Comparison of ENCODE assay signal across 8 cellular contexts in the genomic region with DNA sequence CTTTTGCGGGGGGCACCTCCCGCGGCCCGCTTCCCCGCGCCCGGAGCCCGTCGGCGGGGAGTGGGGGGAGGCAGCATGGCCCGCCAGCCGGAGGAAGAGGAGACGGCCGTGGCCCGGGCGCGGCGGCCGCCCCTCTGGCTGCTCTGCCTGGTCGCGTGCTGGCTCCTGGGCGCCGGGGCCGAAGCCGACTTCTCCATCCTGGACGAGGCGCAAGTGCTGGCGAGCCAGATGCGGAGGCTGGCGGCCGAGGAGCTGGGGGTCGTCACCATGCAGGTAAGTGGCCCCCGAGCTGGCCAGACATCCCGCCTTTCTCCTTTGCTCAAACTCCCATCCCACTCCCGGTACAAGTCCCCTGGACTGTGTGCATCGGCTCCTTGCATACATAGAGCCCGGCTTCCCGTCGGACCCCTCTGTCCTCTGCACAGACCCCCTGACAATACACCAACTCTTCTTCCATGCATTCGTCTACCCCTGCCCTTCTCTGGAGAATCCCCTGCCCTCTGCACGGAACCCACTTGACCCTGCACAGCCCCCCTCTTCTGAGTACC. TPM values are rescaled to one million over a fixed set of nuclear protein-coding genes. Genes with fewer than 3 reads are reported as not detected.
A peak's percentile ranks its signal among the peaks of the same experiment; 100 is the strongest.
DNase-seq lines count a peak whose midpoint lies in the region; ATAC-seq and TF ChIP-seq lines count a peak whose summit lies in the region.

No MANE protein-coding gene starts in this region.

- no peak overlapping the region for H2BK12ac ChIP-seq in neuronal stem cell (ENCODE audit: low read length)

- peak overlapping the region; percentile 79 for H3K9ac ChIP-seq in neuronal stem cell (ENCODE audit: low read depth, low read length, poor library complexity)

- POLR2A ChIA-PET in AG04450 (lab: Yijun Ruan, JAX): no interaction called here

- CTCF ChIA-PET in AG04450 (lab: Charles Lee): no interaction called here

- no peaks in the 10 kb centered on the region for H3K79me1 ChIP-seq in neuronal stem cell (ENCODE audit: low read depth, low read length)

- H3K36me3 ChIP-seq in neuronal stem cell (replicated peaks in 1 of 2; ENCODE audit: control insufficient read depth in 2 of 2, insufficient read depth in 2 of 2, low read length in 2 of 2): peaks cover 0 to 13% of the 10 kb centered on the region in 2 donors

- no peak overlapping the region for H4K8ac ChIP-seq in neuronal stem cell (ENCODE audit: low read depth, low read length)

- TF ChIP-seq CTCF in AG04450 (IDR thresholded peaks at IDR 0.05; ENCODE audit: low read depth, low read length) (no peak), fibroblast of the aortic adventitia (IDR thresholded peaks at IDR 0.05; ENCODE audit: insufficient read depth, low read length) (no peak)

- H3K27me3 ChIP-seq in AG04450 (ENCODE audit: control insufficient read depth, insufficient read depth, low read length) (peaks cover 13% of the 10 kb centered on the region), neuronal stem cell (ENCODE audit: control insufficient read depth in 3 of 3, insufficient read depth in 3 of 3, low read depth in 1 of 3, low read length in 3 of 3) (peaks cover 0 to 8% (median 0%) of the 10 kb centered on the region in 3 experiments)

- no peaks in the 10 kb centered on the region; the same call in 1 of the 2 replicates for H3K9me3 ChIP-seq in AG04450 (ENCODE audit: control insufficient read depth, insufficient read depth, low read length)
- H3K9me3 ChIP-seq in neuronal stem cell (replicated peaks in 1 of 2; ENCODE audit: control insufficient read depth in 2 of 2, insufficient read depth in 1 of 2, low read depth in 1 of 2, low read length in 2 of 2): no peaks in the 10 kb centered on the region

- no peak overlapping the region for H2BK120ac ChIP-seq in neuronal stem cell (ENCODE audit: low read depth, low read length)

- H3K4me3 ChIP-seq in AG04450 (ENCODE audit: low read depth, low read length): peak overlapping the region; percentile 67
- H3K4me3 ChIP-seq in fibroblast of the aortic adventitia (ENCODE audit: low read depth, low read length): peak overlapping the region; percentile 70
- H3K4me3 ChIP-seq in neuronal stem cell (ENCODE audit: low read length in 2 of 2): peak overlapping the region; percentile 89 to 96

- no peak overlapping the region for H3K4ac ChIP-seq in neuronal stem cell (ENCODE audit: low read length)

- H3K27ac ChIP-seq in AG04450 (ENCODE audit: low read depth, low read length) (no peak overlapping the region), neuronal stem cell (replicated peaks; ENCODE audit: low read length) (peak overlapping the region; percentile 55)

- no CpG with 5 or more reads among the region's 41 CpGs for WGBS in neuronal stem cell (ENCODE audit: extremely low coverage in 2 of 2, insufficient read length in 2 of 2, insufficient replicate concordance in 1 of 2), 2 donors

- peak overlapping the region; percentile 66 for H3K14ac ChIP-seq in neuronal stem cell (ENCODE audit: low read length)

- no peak overlapping the region for H2BK5ac ChIP-seq in neuronal stem cell (ENCODE audit: low read length)

- H3K4me1 ChIP-seq in neuronal stem cell (ENCODE audit: control insufficient read depth in 2 of 2, insufficient read depth in 1 of 2, low read depth in 1 of 2, low read length in 2 of 2): peaks cover 10 to 25% of the 10 kb centered on the region in 2 donors

- ATAC-seq in GM18498 (IDR thresholded peaks at IDR 0.05; ENCODE audit: unreplicated experiment): peak; percentile 27
- ATAC-seq in HG03175 (IDR thresholded peaks at IDR 0.05; ENCODE audit: unreplicated experiment): peak; percentile 22

- DNase-seq in AG04450 (ENCODE audit: low read depth, low spot score) (no peak), UCSD-AML1 (lab: John Stamatoyannopoulos, UW; ENCODE audit: unreplicated experiment) (peak; percentile 31), fibroblast of the aortic adventitia (ENCODE audit: low read depth) (peak; percentile 16), neuronal stem cell (ENCODE audit: low spot score) (no peak), NCI-H1436 (lab: John Stamatoyannopoulos, UW) (no peak)
- DNase-seq in effector CD4-positive, alpha-beta T cell: no peak

- H3K18ac ChIP-seq in neuronal stem cell (ENCODE audit: low read length): peak overlapping the region; percentile 88

- no peak overlapping the region for H2BK15ac ChIP-seq in neuronal stem cell (ENCODE audit: low read length)

- H2AK5ac ChIP-seq in neuronal stem cell (ENCODE audit: low read depth, low read length): no peak overlapping the region

- H3K23ac ChIP-seq in neuronal stem cell (ENCODE audit: low read depth, low read length, poor library complexity): no peak overlapping the region

- H3K4me2 ChIP-seq in neuronal stem cell (ENCODE audit: insufficient read depth, low read length, poor library complexity, severe bottlenecking): peak overlapping the region; percentile 93

- H2AFZ ChIP-seq in neuronal stem cell (ENCODE audit: low read length): peak overlapping the region; percentile 97

- H4K91ac ChIP-seq in neuronal stem cell (ENCODE audit: low read depth, low read length, poor library complexity): no peak overlapping the region

RNA-seq across cellular contexts. Expression of a gene that starts 0.8 kb away (rescaled TPM):
- 3.5 and 4.4 TPM in 2 replicates for polyA plus RNA-seq in AG04450 (2011; rRNA removed)
- 6.6 and 6.8 TPM in 2 replicates for polyA minus RNA-seq in AG04450 (2011; rRNA and poly(A)+ RNA removed)
- total RNA-seq in fibroblast of the aortic adventitia (ENCODE audit: low replicate concordance): 7.3 and 11.6 TPM in 2 replicates
- 11.5 TPM for polyA plus RNA-seq in neuronal stem cell (2013, experiment 1 of 2)
- 11.4 TPM for polyA plus RNA-seq in neuronal stem cell (2013, experiment 2 of 2)

Comparison
In these comparisons a context has a peak if more than half of its experiments do, and no peak if none do; other contexts are left out.
1. DNase-seq: peak in UCSD-AML1 (single experiment) and fibroblast of the aortic adventitia (single experiment); none in AG04450 (single experiment), neuronal stem cell (single experiment), effector CD4-positive, alpha-beta T cell (single experiment) and NCI-H1436 (single experiment).
2. Peak in every context shown above with its lines, with median percentiles within 50 percentile points of each other: H3K4me3 ChIP-seq.